In genomic region chr5:77774981-77775772, GRCh38 we compare ENCODE assay signal across 8 cellular contexts. TPM values are rescaled to one million over a fixed set of nuclear protein-coding genes. Genes with fewer than 3 reads are reported as not detected.
DNase-seq lines count a peak whose midpoint lies in the region; ATAC-seq, FAIRE-seq and TF ChIP-seq lines count a peak whose summit lies in the region.

No MANE protein-coding gene starts in this region.

- DNase-seq in Calu3 (no peak), NB4 (ENCODE audit: low read depth) (peak; percentile 14), bronchial epithelial cell (ENCODE audit: low read depth) (no peak), NCI-H1105 treated with DMSO at 0.1 percent for 48 hours (lab: John Stamatoyannopoulos, UW) (no peak)
- DNase-seq in stimulated activated CD4-positive, alpha-beta T cell treated with anti-CD3 and anti-CD28 coated beads, Interleukin-2, amount 100 ng/mL, for 48 hours = no peak

- peaks cover 2% of the 10 kb centered on the region for H3K36me3 ChIP-seq in bronchial epithelial cell (ENCODE audit: control insufficient read depth, insufficient read depth, low read length)
- peaks cover 32% of the 10 kb centered on the region for H3K36me3 ChIP-seq in mesodermal cell (ENCODE audit: control insufficient read depth, insufficient read depth, low read length)

- H3K4me3 ChIP-seq in NB4 (ENCODE audit: low read depth, low read length) (peak overlapping the region; percentile 93), bronchial epithelial cell (ENCODE audit: low read depth, low read length) (peak overlapping the region; percentile 78), mesodermal cell (ENCODE audit: extremely low read depth, insufficient read depth, low read length, poor library complexity, severe bottlenecking) (peak overlapping the region; percentile 82)

- H3K4me3 Mint-ChIP-seq in Calu3 (ENCODE audit: low read depth, unreplicated experiment) = peak overlapping the region; percentile 99

- peaks cover 56% of the 10 kb centered on the region for H3K4me1 Mint-ChIP-seq in Calu3 (ENCODE audit: low read depth, unreplicated experiment)

- H3K36me3 Mint-ChIP-seq in Calu3 (ENCODE audit: insufficient read depth, unreplicated experiment) = peaks cover 50% of the 10 kb centered on the region

- no TSS peak for BruUV-seq in Calu3 (replicated peaks; lab: Mats Ljungman, UMichigan)

- no peak for FAIRE-seq in bronchial epithelial cell (lab: Jason Lieb, UNC)

- H3K27ac ChIP-seq in mesodermal cell (ENCODE audit: low read depth, low read length, severe bottlenecking) = peak overlapping the region; percentile 95

- H3K27me3 ChIP-seq in bronchial epithelial cell (ENCODE audit: control insufficient read depth, insufficient read depth, low read length) = no peaks in the 10 kb centered on the region

- H3K9me3 Mint-ChIP-seq in Calu3 (ENCODE audit: low read depth, unreplicated experiment) = peaks cover 5% of the 10 kb centered on the region

- H3K27ac Mint-ChIP-seq in Calu3 (ENCODE audit: unreplicated experiment) = peak overlapping the region; percentile 93

- H3K4me1 ChIP-seq in mesodermal cell (ENCODE audit: control insufficient read depth, insufficient read depth, low read length, poor library complexity, severe bottlenecking) = peaks cover 12% of the 10 kb centered on the region

- intact Hi-C loops in Calu3 (cut with micrococcal nuclease; ENCODE audit: unreplicated experiment) = no loop called here

- CTCF ChIA-PET in Calu3 (lab: Charles Lee) = no interaction called here

- WGBS in mesodermal cell (ENCODE audit: insufficient coverage in 2 of 2), 2 experiments = 1 to 9% methylated on average over 8 to 9 of the region's 13 CpGs

- no peaks in the 10 kb centered on the region for H3K27me3 Mint-ChIP-seq in Calu3 (ENCODE audit: unreplicated experiment)

- TF ChIP-seq POLR2A in NB4 (IDR thresholded peaks at IDR 0.05; ENCODE audit: extremely low read depth, insufficient read length) = no peak

- no peaks in the 10 kb centered on the region for H3K9me3 ChIP-seq in mesodermal cell (ENCODE audit: control insufficient read depth, low read length)

- TF ChIP-seq CTCF in Calu3 (IDR thresholded peaks at IDR 0.05; ENCODE audit: unreplicated experiment) = no peak
- no peak for TF ChIP-seq CTCF in NB4 (IDR thresholded peaks at IDR 0.05; ENCODE audit: low read depth, low read length)
- no peak for TF ChIP-seq CTCF in bronchial epithelial cell (IDR thresholded peaks at IDR 0.05; ENCODE audit: insufficient read depth, low read length, severe bottlenecking)

- ATAC-seq in GM21526 (IDR thresholded peaks at IDR 0.05; ENCODE audit: low FRiP score, unreplicated experiment) (peak; percentile 7), GM18867 (IDR thresholded peaks at IDR 0.05; ENCODE audit: unreplicated experiment) (no peak)

RNA-seq across cellular contexts. Expression of gene TBCA, which starts 1.0 kb away (rescaled TPM):
- total RNA-seq in Calu3 (2022) = 293 and 310 TPM in 2 replicates
- total RNA-seq in bronchial epithelial cell = 68.2 and 112 TPM in 2 replicates
- polyA plus RNA-seq in mesodermal cell (2013, experiment 1 of 2) = 209 TPM
- polyA plus RNA-seq in mesodermal cell (2013, experiment 2 of 2) = 258 TPM
